8 cellular contexts compared by ENCODE assay signal in the genomic region with DNA sequence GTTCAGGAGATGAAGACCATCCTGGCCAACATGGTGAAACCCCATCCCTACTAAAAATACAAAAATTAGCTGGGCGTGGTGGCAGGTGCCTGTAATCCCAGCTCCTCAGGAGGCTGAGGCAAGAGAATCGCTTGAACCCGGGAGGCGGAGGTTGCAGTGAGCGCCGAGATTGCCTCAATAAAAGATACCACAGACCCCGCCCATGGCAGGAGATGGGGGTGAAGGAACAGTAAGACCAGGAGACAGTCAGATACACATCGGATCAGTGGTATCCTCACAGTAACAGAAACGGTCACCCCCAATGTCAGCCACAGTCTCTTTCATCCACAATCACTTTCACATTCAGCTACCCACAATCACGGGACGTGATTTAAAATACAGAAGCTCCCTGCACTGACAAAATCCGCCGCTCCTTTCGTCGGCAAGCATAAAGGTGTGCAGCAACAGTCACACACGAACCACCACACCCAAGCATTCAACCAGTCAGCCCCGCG. TPM values are rescaled to one million over a fixed set of nuclear protein-coding genes. Genes with fewer than 3 reads are reported as not detected.
DNase-seq lines count a peak whose midpoint lies in the region; ATAC-seq, FAIRE-seq and TF ChIP-seq lines count a peak whose summit lies in the region.
"Not testable (repeated sequence)": the region's sequence is repeated elsewhere in the genome, so short reads cannot be mapped to it uniquely, and the experiment has no call there.

No MANE protein-coding gene starts in this region.

- H3K9ac ChIP-seq in HUES64 (ENCODE audit: low read depth, low read length) = peak overlapping the region; percentile 64

- not testable (repeated sequence) for DNase-seq in HFF-Myc (ENCODE audit: extremely low read depth, low read depth); T-helper 2 cell treated with Interferon-gamma antibody and Interleukin-4, amounts not matched to agents 5 μg/mL and 100 μg/mL, for 36 hours (ENCODE audit: low spot score); bronchial epithelial cell (ENCODE audit: low read depth); iPS DF 6.9 (ENCODE audit: low read depth, low spot score); type B pancreatic cell (ENCODE audit: extremely low spot score, unreplicated experiment)

- peaks cover 10% of the 10 kb centered on the region for H3K36me3 Mint-ChIP-seq in T-helper 2 cell treated with Interferon-gamma antibody and Interleukin-4, amounts not matched to agents 5 μg/mL and 100 μg/mL, for 36 hours (ENCODE audit: low read depth)
- peaks cover 16% of the 10 kb centered on the region for H3K36me3 Mint-ChIP-seq in type B pancreatic cell

- H3K36me3 ChIP-seq in HUES64 (ENCODE audit: insufficient read depth, low read length); bronchial epithelial cell (ENCODE audit: control insufficient read depth, insufficient read depth, low read length); iPS DF 6.9 (ENCODE audit: control insufficient read depth, insufficient read depth, low read length); neutrophil: not testable (repeated sequence)

- ATAC-seq in GM18511 (IDR thresholded peaks at IDR 0.05; ENCODE audit: unreplicated experiment) = peak; percentile 26

- peak overlapping the region; percentile 91 for H3K27ac Mint-ChIP-seq in T-helper 2 cell treated with Interferon-gamma antibody and Interleukin-4, amounts not matched to agents 5 μg/mL and 100 μg/mL, for 36 hours
- peak overlapping the region; percentile 97 for H3K27ac Mint-ChIP-seq in type B pancreatic cell

- peaks cover 30% of the 10 kb centered on the region for H3K9me3 Mint-ChIP-seq in T-helper 2 cell treated with Interferon-gamma antibody and Interleukin-4, amounts not matched to agents 5 μg/mL and 100 μg/mL, for 36 hours
- H3K9me3 Mint-ChIP-seq in type B pancreatic cell = not testable (repeated sequence)

- not testable (repeated sequence) for H3K9me3 ChIP-seq in HUES64 (ENCODE audit: insufficient read depth, low read depth, low read length); iPS DF 6.9 (ENCODE audit: control insufficient read depth, insufficient read depth, low read length); neutrophil

- not testable (repeated sequence) for H3K27ac ChIP-seq in HUES64 (ENCODE audit: low read depth, low read length); iPS DF 6.9 (ENCODE audit: low read length)
- H3K27ac ChIP-seq in neutrophil = peak overlapping the region; percentile 32

- FAIRE-seq in bronchial epithelial cell (lab: Jason Lieb, UNC) = not testable (repeated sequence)

- H3K4me3 Mint-ChIP-seq in T-helper 2 cell treated with Interferon-gamma antibody and Interleukin-4, amounts not matched to agents 5 μg/mL and 100 μg/mL, for 36 hours = peak overlapping the region; percentile 99
- peak overlapping the region; percentile 95 for H3K4me3 Mint-ChIP-seq in type B pancreatic cell

- peaks cover 14% of the 10 kb centered on the region for H3K4me1 Mint-ChIP-seq in T-helper 2 cell treated with Interferon-gamma antibody and Interleukin-4, amounts not matched to agents 5 μg/mL and 100 μg/mL, for 36 hours (ENCODE audit: low read depth)
- H3K4me1 Mint-ChIP-seq in type B pancreatic cell (ENCODE audit: unreplicated experiment) = peaks cover 13% of the 10 kb centered on the region

- not testable (repeated sequence) for H3K27me3 ChIP-seq in HUES64 (ENCODE audit: insufficient read depth, low read length); bronchial epithelial cell (ENCODE audit: control insufficient read depth, insufficient read depth, low read length); iPS DF 6.9 (ENCODE audit: control insufficient read depth, insufficient read depth, low read length); neutrophil

- 36% methylated on average over 18 of the region's 18 CpGs for WGBS in HUES64
- no CpG with 5 or more reads among the region's 18 CpGs for WGBS in iPS DF 6.9 (ENCODE audit: insufficient coverage, insufficient read length)

- TF ChIP-seq CTCF in HFF-Myc (IDR thresholded peaks at IDR 0.05; ENCODE audit: low read depth, low read length, missing control alignments); bronchial epithelial cell (IDR thresholded peaks at IDR 0.05; ENCODE audit: insufficient read depth, low read length, severe bottlenecking); neutrophil (IDR thresholded peaks at IDR 0.05); type B pancreatic cell (conservative IDR thresholded peaks at IDR 0.05): not testable (repeated sequence)

- H3K4me3 ChIP-seq in HFF-Myc (replicated peaks; ENCODE audit: low read depth, low read length) = peak overlapping the region; percentile 71
- H3K4me3 ChIP-seq in HUES64 (ENCODE audit: low read length) = peak overlapping the region; percentile 69
- H3K4me3 ChIP-seq in bronchial epithelial cell (ENCODE audit: low read depth, low read length) = peak overlapping the region; percentile 50
- H3K4me3 ChIP-seq in iPS DF 6.9 (ENCODE audit: low read length) = peak overlapping the region; percentile 71; the same call in 1 of the 2 replicates
- H3K4me3 ChIP-seq in neutrophil (ENCODE audit: low read depth in 1 of 2, low read length in 1 of 2) = peak overlapping the region; percentile 68 to 71

- not testable (repeated sequence) for H3K4me1 ChIP-seq in HUES64 (ENCODE audit: insufficient read depth, low read length); iPS DF 6.9 (ENCODE audit: control insufficient read depth, insufficient read depth, low read length)
- H3K4me1 ChIP-seq in neutrophil (ENCODE audit: control insufficient read depth in 1 of 2, insufficient read depth in 1 of 2, low read depth in 1 of 2, low read length in 1 of 2) = peaks cover 9 to 15% of the 10 kb centered on the region in 2 experiments

- H3K27me3 Mint-ChIP-seq in T-helper 2 cell treated with Interferon-gamma antibody and Interleukin-4, amounts not matched to agents 5 μg/mL and 100 μg/mL, for 36 hours (ENCODE audit: low read depth); type B pancreatic cell: not testable (repeated sequence)

RNA-seq across cellular contexts. Expression of a gene that starts 0.5 kb away (rescaled TPM):
- polyA plus RNA-seq in HUES64 (2013, experiment 1 of 2) = 2.5 TPM
- polyA plus RNA-seq in HUES64 (2013, experiment 2 of 2) = 2.0 TPM
- total RNA-seq in bronchial epithelial cell (3.7 and 3.8 TPM in 2 replicates), type B pancreatic cell (ENCODE audit: low replicate concordance) (6.5 and 8.7 TPM in 2 replicates)
